Comparison of ENCODE assay signal across 1 cellular context in the genomic region with DNA sequence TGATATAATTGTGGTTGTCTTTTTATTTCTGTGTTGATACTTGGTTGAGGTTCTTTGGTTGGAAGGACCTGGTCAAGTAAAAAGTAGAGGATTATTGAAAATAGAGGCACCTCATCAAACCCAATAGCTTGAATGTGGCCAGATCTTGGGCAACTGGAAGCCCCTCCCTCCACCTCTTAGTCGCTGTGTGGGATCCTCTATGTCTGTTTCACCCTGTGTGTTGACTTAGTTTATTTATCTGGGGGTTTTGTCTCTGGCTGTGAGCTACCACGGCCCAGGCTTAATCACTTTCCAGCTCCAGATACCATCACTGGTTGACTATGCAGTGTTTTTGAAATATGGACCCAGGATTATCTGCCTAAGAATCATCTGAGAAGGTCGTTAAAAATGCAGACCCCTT.
A peak's percentile ranks its signal among the peaks of the same experiment; 100 is the strongest.
TF ChIP-seq lines count a peak whose summit lies in the region.

No MANE protein-coding gene starts in this region.

TF ChIP-seq in IMR-90, 13 proteins besides CTCF, POLR2A, EP300 and RAD21:
- TF ChIP-seq CEBPB (IDR thresholded peaks at IDR 0.05; ENCODE audit: low read depth, low read length) (peak; percentile 55; the same call in 1 of the 2 replicates), MXI1 (IDR thresholded peaks at IDR 0.05; ENCODE audit: borderline replicate concordance, low read depth, low read length) (no peak), BHLHE40 (IDR thresholded peaks at IDR 0.05; ENCODE audit: low read depth, low read length) (no peak)
TF ChIP-seq in IMR-90: peak in this region for 1.
